ENCODE assay signal across 8 cellular contexts in the genomic region with DNA sequence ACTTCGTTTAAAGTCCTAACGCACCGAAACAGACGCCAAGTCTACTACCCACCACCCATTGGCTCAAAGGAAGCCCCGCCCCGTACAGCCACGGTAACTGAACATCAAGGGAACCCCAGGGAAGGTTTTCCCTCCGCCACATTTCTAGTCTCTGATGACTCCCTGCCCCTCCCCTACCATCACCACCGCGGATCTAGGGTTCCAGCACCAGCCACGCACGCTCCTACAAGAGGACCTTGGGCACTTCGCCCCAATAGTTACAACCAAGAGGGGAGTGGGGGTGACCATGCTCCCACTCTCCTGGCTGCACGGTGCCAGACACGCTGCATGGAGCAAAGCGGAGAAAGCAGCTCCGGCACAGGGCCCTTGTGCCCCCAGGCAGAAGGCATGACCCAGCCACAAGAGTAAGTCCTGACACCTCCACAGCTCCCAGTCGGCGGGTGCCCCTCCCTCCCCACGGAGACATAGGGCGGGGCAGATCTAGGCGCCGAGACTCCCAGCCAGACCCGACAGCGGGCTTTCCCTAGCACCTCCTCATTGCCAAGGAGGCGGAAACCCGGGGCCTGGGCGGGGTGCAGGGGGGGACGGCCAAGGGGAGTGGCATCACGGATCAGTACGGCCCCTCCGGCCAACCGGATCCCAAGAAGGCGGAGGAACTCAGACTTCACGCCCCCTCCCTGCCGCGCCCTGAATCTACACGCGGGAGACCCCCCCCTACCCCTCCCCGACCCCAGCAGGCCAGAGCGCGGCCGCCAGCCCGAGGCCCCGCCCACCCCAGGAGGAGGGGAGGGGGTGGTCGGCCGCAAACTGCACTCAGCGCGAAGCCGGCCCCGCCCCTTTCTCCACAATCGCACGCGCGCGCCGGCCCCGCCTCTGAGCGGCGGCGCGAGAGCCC. TPM values are rescaled to one million over a fixed set of nuclear protein-coding genes. Genes with fewer than 3 reads are reported as not detected.
DNase-seq lines count a peak whose midpoint lies in the region; ATAC-seq lines count a peak whose summit lies in the region.

No MANE protein-coding gene starts in this region.

- peak overlapping the region; percentile 99 for H3K4me2 ChIP-seq in mesenchymal stem cell (ENCODE audit: low read length, poor library complexity, severe bottlenecking)

- no peak overlapping the region for H2AK5ac ChIP-seq in mesenchymal stem cell (ENCODE audit: low read length, severe bottlenecking)

- H2BK12ac ChIP-seq in mesenchymal stem cell (ENCODE audit: low read length in 2 of 2): peak overlapping the region in 1 of 2 experiments; percentile 12

- peak overlapping the region; percentile 85 for H3K9ac ChIP-seq in mesenchymal stem cell (ENCODE audit: low read length)

- H2BK5ac ChIP-seq in mesenchymal stem cell (ENCODE audit: low read depth, low read length, poor library complexity, severe bottlenecking): no peak overlapping the region

- no peak overlapping the region for H2BK15ac ChIP-seq in mesenchymal stem cell (ENCODE audit: low read depth, poor library complexity, severe bottlenecking)

- no peaks in the 10 kb centered on the region for H3K79me1 ChIP-seq in mesenchymal stem cell (replicated peaks; ENCODE audit: low read length, poor library complexity, severe bottlenecking)

- peak overlapping the region; percentile 35 for H4K8ac ChIP-seq in mesenchymal stem cell (ENCODE audit: low read length)

- peak overlapping the region; percentile 63 for H4K91ac ChIP-seq in mesenchymal stem cell (ENCODE audit: low read length)

- DNase-seq in Ammon's horn (ENCODE audit: low spot score) (peak; percentile 93), HUDEP-2 (lab: John Stamatoyannopoulos, UW; ENCODE audit: unreplicated experiment in 76 of 76) (peak; percentile 52 to 99 (median 96)), NOMO-1 (lab: John Stamatoyannopoulos, UW; ENCODE audit: unreplicated experiment in 2 of 2) (peak; percentile 93 to 95), mesenchymal stem cell (peak; percentile 98)
- DNase-seq in activated CD8-positive, alpha-beta memory T cell treated with anti-CD3 and anti-CD28 coated beads for 4 hours (ENCODE audit: low read depth in 2 of 2): peak; percentile 91 to 95
- DNase-seq in effector memory CD4-positive, alpha-beta T cell: peak; percentile 98
- DNase-seq in stimulated activated CD4-positive, alpha-beta T cell treated with anti-CD3 and anti-CD28 coated beads, TNF-alpha, amount 100 ng/mL, for 48 hours (ENCODE audit: low read depth in 3 of 3): peak; percentile 94 to 98 (median 95)

- H2AFZ ChIP-seq in mesenchymal stem cell (ENCODE audit: low read depth, low read length): peak overlapping the region; percentile 30

- peaks cover 24% of the 10 kb centered on the region for H3K4me1 ChIP-seq in effector memory CD4-positive, alpha-beta T cell (ENCODE audit: control insufficient read depth, insufficient read depth, low read length, poor library complexity, severe bottlenecking)
- peaks cover 5% of the 10 kb centered on the region for H3K4me1 ChIP-seq in mesenchymal stem cell (ENCODE audit: control insufficient read depth, insufficient read depth, low read depth, low read length)

- H2BK120ac ChIP-seq in mesenchymal stem cell (ENCODE audit: low read depth, low read length): peak overlapping the region; percentile 27

- H3K14ac ChIP-seq in mesenchymal stem cell (ENCODE audit: low read length in 2 of 2): peak overlapping the region in 1 of 2 experiments; percentile 3

- no peak overlapping the region for H3K4ac ChIP-seq in mesenchymal stem cell (ENCODE audit: low read depth in 1 of 2, low read length in 2 of 2)

- H3K27ac ChIP-seq in effector memory CD4-positive, alpha-beta T cell (ENCODE audit: insufficient read depth, low read length, poor library complexity, severe bottlenecking): peak overlapping the region; percentile 99
- peak overlapping the region; percentile 41 for H3K27ac ChIP-seq in mesenchymal stem cell (ENCODE audit: low read length, poor library complexity, severe bottlenecking)

- peak overlapping the region; percentile 52 to 54 for H3K18ac ChIP-seq in mesenchymal stem cell (ENCODE audit: low read depth in 1 of 2, low read length in 2 of 2)

- H3K4me3 ChIP-seq in effector memory CD4-positive, alpha-beta T cell (ENCODE audit: insufficient read depth, low read depth, low read length, poor library complexity, severe bottlenecking): peak overlapping the region; percentile 84
- peak overlapping the region; percentile 93 to 98 for H3K4me3 ChIP-seq in mesenchymal stem cell (ENCODE audit: insufficient read depth in 1 of 2, low read depth in 1 of 2, low read length in 2 of 2)

- WGBS in mesenchymal stem cell: under 1% methylated on average over 31 of the region's 62 CpGs

- no peak overlapping the region for H3K23ac ChIP-seq in mesenchymal stem cell (ENCODE audit: low read length in 2 of 2)

- no peaks in the 10 kb centered on the region for H3K36me3 ChIP-seq in effector memory CD4-positive, alpha-beta T cell (ENCODE audit: control insufficient read depth, insufficient read depth, low read length)
- peaks cover 0 to 16% of the 10 kb centered on the region in 2 experiments for H3K36me3 ChIP-seq in mesenchymal stem cell (ENCODE audit: control insufficient read depth in 1 of 2, insufficient read depth in 2 of 2, low read depth in 1 of 2, low read length in 2 of 2)

- no peaks in the 10 kb centered on the region for H3K9me3 ChIP-seq in effector memory CD4-positive, alpha-beta T cell (ENCODE audit: control insufficient read depth, low read length)
- H3K9me3 ChIP-seq in mesenchymal stem cell (ENCODE audit: control insufficient read depth, low read length): no peaks in the 10 kb centered on the region

- H3K27me3 ChIP-seq in effector memory CD4-positive, alpha-beta T cell (replicated peaks; ENCODE audit: control insufficient read depth, insufficient read depth, low read length, poor library complexity, severe bottlenecking): no peaks in the 10 kb centered on the region
- no peaks in the 10 kb centered on the region for H3K27me3 ChIP-seq in mesenchymal stem cell (ENCODE audit: control insufficient read depth in 1 of 2, insufficient read depth in 1 of 2, low read length in 2 of 2)

- peak; percentile 13 for ATAC-seq in GM19452 (IDR thresholded peaks at IDR 0.05; ENCODE audit: unreplicated experiment)

RNA-seq across cellular contexts. Expression of a gene that starts 0.9 kb away (rescaled TPM):
- 17.8 TPM for polyA plus RNA-seq in mesenchymal stem cell (2013, experiment 1 of 2)
- polyA plus RNA-seq in mesenchymal stem cell (2013, experiment 2 of 2): 18.0 TPM

Comparison
In these comparisons a context has a peak if more than half of its experiments do, and no peak if none do; other contexts are left out.
1. Peak in every context shown above with its lines: DNase-seq, ATAC-seq, H3K4me3 ChIP-seq and H3K27ac ChIP-seq.